ENCODE assay signal across 8 cellular contexts in the genomic region with DNA sequence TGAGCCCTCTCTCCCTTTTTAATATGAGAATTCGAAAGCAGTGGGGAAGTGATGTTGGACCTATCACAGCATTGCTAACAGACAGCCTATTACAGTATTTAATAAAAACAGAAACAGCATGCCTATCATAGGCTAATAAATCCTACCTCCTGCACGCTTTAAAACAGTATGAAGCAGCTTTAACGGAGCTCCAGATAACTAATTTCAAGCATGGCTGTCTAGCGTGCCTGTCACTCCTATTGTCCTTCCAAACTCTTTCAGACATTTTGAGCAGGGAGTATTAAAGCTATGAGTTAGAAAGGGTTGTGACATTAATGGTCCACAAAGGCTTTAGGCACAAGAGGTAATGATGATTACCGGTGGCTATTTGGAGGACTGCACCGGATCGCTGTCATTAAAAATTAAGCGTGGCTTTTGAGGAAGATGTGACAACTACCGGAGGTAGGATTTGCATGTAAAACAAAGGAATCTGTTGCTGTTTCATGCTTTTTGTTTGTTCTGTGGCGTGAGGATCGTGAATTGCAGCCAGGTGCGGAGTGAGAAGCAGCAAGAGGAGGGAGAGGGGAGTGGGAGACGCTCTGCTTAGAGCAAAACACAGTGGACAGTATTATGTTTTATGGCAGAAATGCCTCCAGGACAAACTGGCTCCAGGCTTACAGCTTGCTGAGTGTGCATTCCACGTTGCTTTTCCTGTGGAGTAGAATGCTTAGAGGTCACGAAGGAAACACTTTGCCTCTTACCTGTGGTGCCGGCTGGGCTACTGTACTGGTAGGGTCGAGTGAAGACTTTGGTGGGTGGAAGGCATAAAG. TPM values are rescaled to one million over a fixed set of nuclear protein-coding genes. Genes with fewer than 3 reads are reported as not detected.
DNase-seq lines count a peak whose midpoint lies in the region; ATAC-seq and TF ChIP-seq lines count a peak whose summit lies in the region.

A gene (plus strand): TSS at position 166 of the 809 bp plus-strand sequence.

- TF ChIP-seq CTCF in Caco-2 (IDR thresholded peaks at IDR 0.05; ENCODE audit: insufficient read depth in 1 of 2, low read depth in 1 of 2, low read length in 1 of 2, severe bottlenecking in 1 of 2, unreplicated experiment in 1 of 2), result no peak

- H3K36me3 Mint-ChIP-seq in Caco-2 (ENCODE audit: insufficient read depth, unreplicated experiment), result no peaks in the 10 kb centered on the region
- H3K36me3 Mint-ChIP-seq in activated CD8-positive, alpha-beta memory T cell treated with anti-CD3 and anti-CD28 coated beads, Interleukin-2, amount 10 ng/mL, durations not matched to agents 7 days and 5 days, result no peaks in the 10 kb centered on the region
- no peaks in the 10 kb centered on the region for H3K36me3 Mint-ChIP-seq in activated T-cell treated with anti-CD3 and anti-CD28 coated beads, Interleukin-2, amount 50 U/mL, for 24 hours (ENCODE audit: low read depth)

- H3K4me3 ChIP-seq in Caco-2 (ENCODE audit: low read depth, low read length) (peak within 1 kb of the TSS; percentile 24), mucosa of stomach (ENCODE audit: low read length) (peak within 1 kb of the TSS; percentile 42)

- CTCF ChIA-PET in Caco-2 (lab: Charles Lee), result no interaction called here
- CTCF ChIA-PET in activated CD8-positive, alpha-beta memory T cell treated with anti-CD3 and anti-CD28 coated beads, Interleukin-2, amount 10 ng/mL, durations not matched to agents 7 days and 5 days (lab: Charles Lee), result no interaction called here

- no peak for ATAC-seq in activated CD8-positive, alpha-beta memory T cell treated with anti-CD3 and anti-CD28 coated beads, Interleukin-2, amount 10 ng/mL, durations not matched to agents 7 days and 5 days
- ATAC-seq in GM19463 (IDR thresholded peaks at IDR 0.05; ENCODE audit: unreplicated experiment) (no peak), GM19397 (IDR thresholded peaks at IDR 0.05; ENCODE audit: unreplicated experiment) (no peak)

- DNase-seq in Caco-2 (peak in 1 of 2 experiments; percentile 3), NCI-H1436 treated with DMSO at 0.1 percent for 48 hours (lab: John Stamatoyannopoulos, UW) (peak; percentile 39)
- no peak for DNase-seq in activated CD8-positive, alpha-beta memory T cell treated with anti-CD3 and anti-CD28 coated beads, Interleukin-2, amount 10 ng/mL, durations not matched to agents 7 days and 5 days
- no peak for DNase-seq in activated T-cell treated with anti-CD3 and anti-CD28 coated beads, Interleukin-2, amount 50 U/mL, for 24 hours

- H3K27me3 Mint-ChIP-seq in Caco-2 (ENCODE audit: insufficient read depth, unreplicated experiment), result peaks cover 5% of the 10 kb centered on the region
- H3K27me3 Mint-ChIP-seq in activated CD8-positive, alpha-beta memory T cell treated with anti-CD3 and anti-CD28 coated beads, Interleukin-2, amount 10 ng/mL, durations not matched to agents 7 days and 5 days, result peaks cover 20% of the 10 kb centered on the region
- H3K27me3 Mint-ChIP-seq in activated T-cell treated with anti-CD3 and anti-CD28 coated beads, Interleukin-2, amount 50 U/mL, for 24 hours, result peaks cover 53% of the 10 kb centered on the region

- BruUV-seq in Caco-2 (replicated peaks; lab: Mats Ljungman, UMichigan), result no TSS peak

- H3K9ac ChIP-seq in mucosa of stomach (ENCODE audit: low read length), result peak within 1 kb of the TSS; percentile 52

- no peaks in the 10 kb centered on the region for H3K9me3 Mint-ChIP-seq in Caco-2 (ENCODE audit: unreplicated experiment)
- H3K9me3 Mint-ChIP-seq in activated CD8-positive, alpha-beta memory T cell treated with anti-CD3 and anti-CD28 coated beads, Interleukin-2, amount 10 ng/mL, durations not matched to agents 7 days and 5 days (ENCODE audit: low read depth), result peaks cover under 1% of the 10 kb centered on the region
- peaks cover under 1% of the 10 kb centered on the region for H3K9me3 Mint-ChIP-seq in activated T-cell treated with anti-CD3 and anti-CD28 coated beads, Interleukin-2, amount 50 U/mL, for 24 hours

- POLR2A ChIA-PET in Caco-2 (lab: Charles Lee), result interaction anchor here (0.5 kb wide), 1 partner anchor 504 kb away, joined by 8 read pairs; no protein-coding TSS in a partner anchor

- no peaks in the 10 kb centered on the region for H3K9me3 ChIP-seq in Caco-2
- no peaks in the 10 kb centered on the region for H3K9me3 ChIP-seq in mucosa of stomach (ENCODE audit: control insufficient read depth, low read length)

- intact Hi-C loops in Caco-2 (cut with micrococcal nuclease; ENCODE audit: unreplicated experiment), result no loop called here

- peak within 1 kb of the TSS; percentile 33 for H3K27ac Mint-ChIP-seq in Caco-2 (ENCODE audit: unreplicated experiment)
- no peak within 1 kb of the TSS for H3K27ac Mint-ChIP-seq in activated CD8-positive, alpha-beta memory T cell treated with anti-CD3 and anti-CD28 coated beads, Interleukin-2, amount 10 ng/mL, durations not matched to agents 7 days and 5 days
- no peak within 1 kb of the TSS for H3K27ac Mint-ChIP-seq in activated T-cell treated with anti-CD3 and anti-CD28 coated beads, Interleukin-2, amount 50 U/mL, for 24 hours

- peaks cover 8% of the 10 kb centered on the region for H3K4me1 Mint-ChIP-seq in Caco-2 (ENCODE audit: low read depth, unreplicated experiment)
- no peaks in the 10 kb centered on the region for H3K4me1 Mint-ChIP-seq in activated CD8-positive, alpha-beta memory T cell treated with anti-CD3 and anti-CD28 coated beads, Interleukin-2, amount 10 ng/mL, durations not matched to agents 7 days and 5 days
- H3K4me1 Mint-ChIP-seq in activated T-cell treated with anti-CD3 and anti-CD28 coated beads, Interleukin-2, amount 50 U/mL, for 24 hours (ENCODE audit: low read depth), result peaks cover 6% of the 10 kb centered on the region

- peak within 1 kb of the TSS; percentile 43 for H3K27ac ChIP-seq in cingulate gyrus (ENCODE audit: low read depth, low read length)

- H3K36me3 ChIP-seq in Caco-2 (ENCODE audit: control insufficient read depth, insufficient read depth, low read length) (no peaks in the 10 kb centered on the region), mucosa of stomach (ENCODE audit: control insufficient read depth, insufficient read depth, low read length) (no peaks in the 10 kb centered on the region)

- peak within 1 kb of the TSS; percentile 76 for H3K4me3 Mint-ChIP-seq in Caco-2 (ENCODE audit: unreplicated experiment)
- H3K4me3 Mint-ChIP-seq in activated CD8-positive, alpha-beta memory T cell treated with anti-CD3 and anti-CD28 coated beads, Interleukin-2, amount 10 ng/mL, durations not matched to agents 7 days and 5 days, result no peak within 1 kb of the TSS
- H3K4me3 Mint-ChIP-seq in activated T-cell treated with anti-CD3 and anti-CD28 coated beads, Interleukin-2, amount 50 U/mL, for 24 hours, result no peak within 1 kb of the TSS

- H3K27me3 ChIP-seq in Caco-2 (replicated peaks; ENCODE audit: control insufficient read depth, insufficient read depth, low read length), result no peaks in the 10 kb centered on the region
- no peaks in the 10 kb centered on the region for H3K27me3 ChIP-seq in mucosa of stomach (ENCODE audit: control insufficient read depth, insufficient read depth, low read length)

- H3K4me1 ChIP-seq in Caco-2 (peaks cover 13% of the 10 kb centered on the region; the same call in 1 of the 2 replicates), mucosa of stomach (ENCODE audit: control insufficient read depth, insufficient read depth, low read length) (no peaks in the 10 kb centered on the region)

RNA-seq across cellular contexts. Expression of the gene that starts here (rescaled TPM):
- not detected in 2 replicates for total RNA-seq in Caco-2 (2022)
- total RNA-seq in activated CD8-positive, alpha-beta memory T cell treated with anti-CD3 and anti-CD28 coated beads, Interleukin-2, amount 10 ng/mL, durations not matched to agents 7 days and 5 days, result not detected
